Comparison of ENCODE assay signal across 12 cellular contexts in genomic region chr17:15398291-15398690, GRCh38. TPM values are rescaled to one million over a fixed set of nuclear protein-coding genes. Genes with fewer than 3 reads are reported as not detected.
DNase-seq lines count a peak whose midpoint lies in the region; ATAC-seq lines count a peak whose summit lies in the region.
"Had no signal": no experiment of that assay in that cellular context is flagged by ENCODE, and none has a peak within 500 bp of the region (broad histone marks: within the 10 kb centered on the region; RNA-seq: fewer than 3 reads in every experiment).

No MANE protein-coding gene starts in this region.

- CTCF ChIA-PET in activated naive CD4-positive, alpha-beta T cell treated with anti-CD3 and anti-CD28 coated beads, Interleukin-2, amount 10 ng/mL, durations not matched to agents 7 days and 5 days (lab: Charles Lee): no interaction called here

- no peak overlapping the region for H3K27ac Mint-ChIP-seq in activated naive CD4-positive, alpha-beta T cell treated with anti-CD3 and anti-CD28 coated beads, Interleukin-2, amount 10 ng/mL, durations not matched to agents 7 days and 5 days
- H3K27ac Mint-ChIP-seq: activated CD4-positive, alpha-beta memory T cell treated with anti-CD3 and anti-CD28 coated beads, Interleukin-2, amount 10 ng/mL, durations not matched to agents 7 days and 5 days had no signal

- H3K27me3 Mint-ChIP-seq in activated naive CD4-positive, alpha-beta T cell treated with anti-CD3 and anti-CD28 coated beads, Interleukin-2, amount 10 ng/mL, durations not matched to agents 7 days and 5 days: peaks cover 10% of the 10 kb centered on the region

- H3K4me3 Mint-ChIP-seq in activated naive CD4-positive, alpha-beta T cell treated with anti-CD3 and anti-CD28 coated beads, Interleukin-2, amount 10 ng/mL, durations not matched to agents 7 days and 5 days: no peak overlapping the region
- H3K4me3 Mint-ChIP-seq: activated CD4-positive, alpha-beta memory T cell treated with anti-CD3 and anti-CD28 coated beads, Interleukin-2, amount 10 ng/mL, durations not matched to agents 7 days and 5 days had no signal

- ATAC-seq in HG02763 (IDR thresholded peaks at IDR 0.05; ENCODE audit: unreplicated experiment): no peak
- ATAC-seq: K562 had no signal

- H3K9me3 Mint-ChIP-seq in activated naive CD4-positive, alpha-beta T cell treated with anti-CD3 and anti-CD28 coated beads, Interleukin-2, amount 10 ng/mL, durations not matched to agents 7 days and 5 days: no peaks in the 10 kb centered on the region
- H3K9me3 Mint-ChIP-seq: activated CD4-positive, alpha-beta memory T cell treated with anti-CD3 and anti-CD28 coated beads, Interleukin-2, amount 10 ng/mL, durations not matched to agents 7 days and 5 days had no signal

- DNase-seq in ELR (ENCODE audit: low read depth) (peak; percentile 78), NCI-H2196 (lab: John Stamatoyannopoulos, UW; ENCODE audit: unreplicated experiment) (peak; percentile 13), dermis microvascular lymphatic vessel endothelial cell (ENCODE audit: low read depth in 2 of 2) (peak; percentile 56 to 75), myocyte (ENCODE audit: low read depth) (peak; percentile 95), NCI-H774 (lab: John Stamatoyannopoulos, UW) (no peak), cerebellar nuclear complex (lab: John Stamatoyannopoulos, UW) (no peak)
- no peak for DNase-seq in activated naive CD4-positive, alpha-beta T cell treated with anti-CD3 and anti-CD28 coated beads, Interleukin-2, amount 10 ng/mL, durations not matched to agents 7 days and 5 days
- DNase-seq: activated CD4-positive, alpha-beta memory T cell treated with anti-CD3 and anti-CD28 coated beads, Interleukin-2, amount 10 ng/mL, durations not matched to agents 7 days and 5 days; stimulated activated CD8-positive, alpha-beta memory T cell treated with anti-CD3 and anti-CD28 coated beads, Interleukin-4, amount 100 ng/mL, for 48 hours had no signal

- H3K4me1 Mint-ChIP-seq in activated naive CD4-positive, alpha-beta T cell treated with anti-CD3 and anti-CD28 coated beads, Interleukin-2, amount 10 ng/mL, durations not matched to agents 7 days and 5 days: no peaks in the 10 kb centered on the region
- H3K4me1 Mint-ChIP-seq: activated CD4-positive, alpha-beta memory T cell treated with anti-CD3 and anti-CD28 coated beads, Interleukin-2, amount 10 ng/mL, durations not matched to agents 7 days and 5 days had no signal

- no peaks in the 10 kb centered on the region for H3K36me3 Mint-ChIP-seq in activated naive CD4-positive, alpha-beta T cell treated with anti-CD3 and anti-CD28 coated beads, Interleukin-2, amount 10 ng/mL, durations not matched to agents 7 days and 5 days

RNA-seq across cellular contexts. Expression of gene TEKT3, which starts 56.9 kb away (rescaled TPM):
- total RNA-seq in dermis microvascular lymphatic vessel endothelial cell (not detected in 2 replicates), myocyte (not detected in 2 replicates)
- 0.68 TPM for polyA plus RNA-seq in myocyte (2012)
- total RNA-seq: bronchial epithelial cell, K562 had no signal
- polyA plus RNA-seq: K562 had no signal

Comparison
In these comparisons a context has a peak if more than half of its experiments do, and no peak if none do; other contexts are left out.
1. DNase-seq: peak in ELR (single experiment), NCI-H2196 (single experiment), dermis microvascular lymphatic vessel endothelial cell (2 of 2) and myocyte (single experiment); none in NCI-H774 (single experiment), cerebellar nuclear complex (0 of 2) and activated naive CD4-positive, alpha-beta T cell treated with anti-CD3 and anti-CD28 coated beads, Interleukin-2, amount 10 ng/mL, durations not matched to agents 7 days and 5 days (single experiment).